Comparison of ENCODE assay signal across 8 cellular contexts in genomic region chr3:36540898-36541518, GRCh38.
DNase-seq lines count a peak whose midpoint lies in the region; ATAC-seq, FAIRE-seq and TF ChIP-seq lines count a peak whose summit lies in the region.

No MANE protein-coding gene starts in this region.

- WGBS in neuronal stem cell (ENCODE audit: extremely low coverage in 2 of 2, insufficient read length in 2 of 2, insufficient replicate concordance in 1 of 2), 2 donors = no CpG with 5 or more reads among the region's 3 CpGs

- no peaks in the 10 kb centered on the region for H3K9me3 ChIP-seq in neuronal stem cell (replicated peaks in 1 of 2; ENCODE audit: control insufficient read depth in 2 of 2, insufficient read depth in 1 of 2, low read depth in 1 of 2, low read length in 2 of 2)

- peaks cover 28% of the 10 kb centered on the region for H3K27me3 Mint-ChIP-seq in chondrocyte (ENCODE audit: low read depth)

- H4K91ac ChIP-seq in neuronal stem cell (ENCODE audit: low read depth, low read length, poor library complexity) = no peak overlapping the region

- no peak for FAIRE-seq in GM12892 (lab: Jason Lieb, UNC)

- no peak overlapping the region for H2BK5ac ChIP-seq in neuronal stem cell (ENCODE audit: low read length)

- no peak overlapping the region for H2BK120ac ChIP-seq in neuronal stem cell (ENCODE audit: low read depth, low read length)

- no peak for TF ChIP-seq POLR2A in GM12892 (IDR thresholded peaks at IDR 0.05; ENCODE audit: low read depth, low read length)

- no peak for ATAC-seq in HG02798 (IDR thresholded peaks at IDR 0.05; ENCODE audit: poor library complexity, unreplicated experiment)

- DNase-seq in GM06990 (ENCODE audit: extremely low read depth, insufficient read length) (no peak), M059J (ENCODE audit: low read depth) (peak; percentile 43), chondrocyte (ENCODE audit: low spot score) (no peak), neuronal stem cell (ENCODE audit: low spot score) (peak; percentile 45), SHP77 treated with DMSO at 0.1 percent for 48 hours (lab: John Stamatoyannopoulos, UW) (no peak), GM12892 (ENCODE audit: insufficient read length) (no peak)
- DNase-seq in activated T-cell treated with anti-CD3 and anti-CD28 coated beads, Interleukin-2, amount 50 U/mL, for 48 hours = no peak

- H2AFZ ChIP-seq in neuronal stem cell (ENCODE audit: low read length) = no peak overlapping the region

- H3K23ac ChIP-seq in neuronal stem cell (ENCODE audit: low read depth, low read length, poor library complexity) = no peak overlapping the region

- no peaks in the 10 kb centered on the region; the same call in none of the 2 replicates for H3K27me3 ChIP-seq in GM06990 (replicated peaks; ENCODE audit: control insufficient read depth, insufficient read depth, low read length)
- no peaks in the 10 kb centered on the region for H3K27me3 ChIP-seq in neuronal stem cell (ENCODE audit: control insufficient read depth in 3 of 3, insufficient read depth in 3 of 3, low read depth in 1 of 3, low read length in 3 of 3)

- H3K4me1 Mint-ChIP-seq in chondrocyte (ENCODE audit: low read depth) = no peaks in the 10 kb centered on the region

- no peak overlapping the region for H3K27ac Mint-ChIP-seq in chondrocyte (ENCODE audit: unreplicated experiment)

- H3K4me3 ChIP-seq in GM06990 (replicated peaks; ENCODE audit: low read depth, low read length) = no peak overlapping the region
- H3K4me3 ChIP-seq in neuronal stem cell (ENCODE audit: low read length in 2 of 2) = no peak overlapping the region

- H3K18ac ChIP-seq in neuronal stem cell (ENCODE audit: low read length) = no peak overlapping the region

- no peak overlapping the region for H3K4me2 ChIP-seq in neuronal stem cell (ENCODE audit: insufficient read depth, low read length, poor library complexity, severe bottlenecking)

- no peak overlapping the region for H3K4ac ChIP-seq in neuronal stem cell (ENCODE audit: low read length)

- H4K8ac ChIP-seq in neuronal stem cell (ENCODE audit: low read depth, low read length) = no peak overlapping the region

- H3K36me3 ChIP-seq in GM06990 (ENCODE audit: control insufficient read depth, insufficient read depth, low read length) (no peaks in the 10 kb centered on the region), neuronal stem cell (replicated peaks in 1 of 2; ENCODE audit: control insufficient read depth in 2 of 2, insufficient read depth in 2 of 2, low read length in 2 of 2) (no peaks in the 10 kb centered on the region)

- no peak overlapping the region for H3K4me3 Mint-ChIP-seq in chondrocyte (ENCODE audit: unreplicated experiment)

- TF ChIP-seq CTCF in GM06990 (IDR thresholded peaks at IDR 0.05; ENCODE audit: insufficient read depth, low read length, poor library complexity, severe bottlenecking) = peak; percentile 77
- peak; percentile 73 for TF ChIP-seq CTCF in chondrocyte (IDR thresholded peaks at IDR 0.05)

- no peak overlapping the region for H3K14ac ChIP-seq in neuronal stem cell (ENCODE audit: low read length)

- no peak overlapping the region for H3K27ac ChIP-seq in neuronal stem cell (replicated peaks; ENCODE audit: low read length)

- no peaks in the 10 kb centered on the region for H3K79me1 ChIP-seq in neuronal stem cell (ENCODE audit: low read depth, low read length)

- no peak overlapping the region for H3K9ac ChIP-seq in neuronal stem cell (ENCODE audit: low read depth, low read length, poor library complexity)

- H2BK15ac ChIP-seq in neuronal stem cell (ENCODE audit: low read length) = no peak overlapping the region

- H3K9me3 Mint-ChIP-seq in chondrocyte (ENCODE audit: low read depth) = peaks cover 2% of the 10 kb centered on the region

- H2AK5ac ChIP-seq in neuronal stem cell (ENCODE audit: low read depth, low read length) = no peak overlapping the region

- H2BK12ac ChIP-seq in neuronal stem cell (ENCODE audit: low read length) = no peak overlapping the region

- no peaks in the 10 kb centered on the region for H3K36me3 Mint-ChIP-seq in chondrocyte (ENCODE audit: low read depth)

- H3K4me1 ChIP-seq in neuronal stem cell (ENCODE audit: control insufficient read depth in 2 of 2, insufficient read depth in 1 of 2, low read depth in 1 of 2, low read length in 2 of 2) = no peaks in the 10 kb centered on the region

Comparison
In these comparisons a context has a peak if more than half of its experiments do, and no peak if none do; other contexts are left out.
1. DNase-seq: peak in M059J (single experiment) and neuronal stem cell (single experiment); none in GM06990 (single experiment), chondrocyte (single experiment), activated T-cell treated with anti-CD3 and anti-CD28 coated beads, Interleukin-2, amount 50 U/mL, for 48 hours (0 of 2), SHP77 treated with DMSO at 0.1 percent for 48 hours (single experiment) and GM12892 (single experiment).